Comparison of ENCODE assay signal across 8 cellular contexts in genomic region chr20:62622877-62623487, GRCh38. TPM values are rescaled to one million over a fixed set of nuclear protein-coding genes. Genes with fewer than 3 reads are reported as not detected.
A peak's percentile ranks its signal among the peaks of the same experiment; 100 is the strongest.
DNase-seq lines count a peak whose midpoint lies in the region; ATAC-seq and TF ChIP-seq lines count a peak whose summit lies in the region.

No MANE protein-coding gene starts in this region.

- WGBS in heart left ventricle, 4 donors = 80 to 88% (median 82%) methylated on average over 26 to 29 of the region's 29 CpGs

- H3K36me3 ChIP-seq in heart left ventricle (no peaks in the 10 kb centered on the region), skeletal muscle tissue (ENCODE audit: control insufficient read depth in 3 of 3, insufficient read depth in 3 of 3, low read length in 3 of 3) (no peaks in the 10 kb centered on the region)

- H3K27me3 Mint-ChIP-seq in T-helper 17 cell = no peaks in the 10 kb centered on the region

- peak overlapping the region; percentile 77 for H3K27ac Mint-ChIP-seq in T-helper 17 cell

- peak overlapping the region in 2 of 12 donors; percentile 18 to 25 for H3K4me3 ChIP-seq in heart left ventricle
- peak overlapping the region in 2 of 3 donors; percentile 52 to 63 for H3K4me3 ChIP-seq in skeletal muscle tissue (ENCODE audit: low read length in 3 of 3)

- H3K4me1 ChIP-seq in heart left ventricle (peaks cover 18 to 65% (median 36%) of the 10 kb centered on the region in 12 donors), skeletal muscle tissue (ENCODE audit: control insufficient read depth in 3 of 3, insufficient read depth in 3 of 3, low read length in 3 of 3) (peaks cover 26 to 58% (median 40%) of the 10 kb centered on the region in 3 donors)

- no peaks in the 10 kb centered on the region for H3K9me3 ChIP-seq in T-helper 17 cell (ENCODE audit: control insufficient read depth, low read length, poor library complexity, severe bottlenecking)
- no peaks in the 10 kb centered on the region for H3K9me3 ChIP-seq in heart left ventricle
- H3K9me3 ChIP-seq in skeletal muscle tissue (ENCODE audit: control insufficient read depth in 3 of 3, low read length in 3 of 3) = no peaks in the 10 kb centered on the region

- intact Hi-C loops in heart left ventricle (cut with DNase I) = loop anchor here in 1 of 10 donors (2.0 kb wide), 1 partner anchor 30 kb away; no protein-coding TSS in a partner anchor

- ATAC-seq in GM21723 (IDR thresholded peaks at IDR 0.05; ENCODE audit: unreplicated experiment) = peak; percentile 3
- ATAC-seq in T-helper 17 cell = no peak
- no peak for ATAC-seq in heart left ventricle

- no peaks in the 10 kb centered on the region for H3K27me3 ChIP-seq in heart left ventricle
- peaks cover 0 to 8% (median 3%) of the 10 kb centered on the region in 3 donors for H3K27me3 ChIP-seq in skeletal muscle tissue (ENCODE audit: control insufficient read depth in 3 of 3, insufficient read depth in 3 of 3, low read length in 3 of 3)

- no peak for TF ChIP-seq CTCF in heart left ventricle (IDR thresholded peaks at IDR 0.05)

- peak in 1 of 2 donors; percentile 8 for TF ChIP-seq POLR2A in heart left ventricle (IDR thresholded peaks at IDR 0.05)

- H3K36me3 Mint-ChIP-seq in T-helper 17 cell (ENCODE audit: low read depth) = no peaks in the 10 kb centered on the region

- peak overlapping the region; percentile 89 to 96 (median 92) for H3K27ac ChIP-seq in heart left ventricle
- H3K27ac ChIP-seq in skeletal muscle tissue (ENCODE audit: low read depth, low read length) = peak overlapping the region; percentile 88

- peak overlapping the region; percentile 80 for H3K4me3 Mint-ChIP-seq in T-helper 17 cell

- peaks cover 14% of the 10 kb centered on the region for H3K4me1 Mint-ChIP-seq in T-helper 17 cell

- peak overlapping the region in 2 of 3 donors; percentile 34 to 66 for H3K9ac ChIP-seq in skeletal muscle tissue (ENCODE audit: low read depth in 1 of 3, low read length in 3 of 3)

- DNase-seq in T-helper 17 cell (no peak), heart left ventricle (peak in 1 of 5 donors; percentile 67), cerebellar nuclear complex (lab: John Stamatoyannopoulos, UW) (no peak), NCI-H128 (lab: John Stamatoyannopoulos, UW; ENCODE audit: unreplicated experiment) (no peak), cortex of kidney (lab: John Stamatoyannopoulos, UW) (no peak)
- no peak for DNase-seq in stimulated activated naive CD4-positive, alpha-beta T cell treated with Interleukin-2 at 50 U/mL for 16 hours (lab: John Stamatoyannopoulos, UW)

RNA-seq across cellular contexts. Expression of gene SLCO4A1, which starts 19.3 kb away (rescaled TPM):
- 1 to 10 TPM; 1.9 TPM for total RNA-seq in T-helper 17 cell
- total RNA-seq in heart left ventricle = 10 to 100 TPM in 5 of 9 donors, 1 to 10 TPM in 3, under 1 TPM in 1; 1.00 to 54.0 (median 10.4) TPM
- 10 to 100 TPM; 14.5 to 24.4 TPM for polyA plus RNA-seq in heart left ventricle
- total RNA-seq in skeletal muscle tissue = not detected
